10 cellular contexts compared by ENCODE assay signal in the genomic region with DNA sequence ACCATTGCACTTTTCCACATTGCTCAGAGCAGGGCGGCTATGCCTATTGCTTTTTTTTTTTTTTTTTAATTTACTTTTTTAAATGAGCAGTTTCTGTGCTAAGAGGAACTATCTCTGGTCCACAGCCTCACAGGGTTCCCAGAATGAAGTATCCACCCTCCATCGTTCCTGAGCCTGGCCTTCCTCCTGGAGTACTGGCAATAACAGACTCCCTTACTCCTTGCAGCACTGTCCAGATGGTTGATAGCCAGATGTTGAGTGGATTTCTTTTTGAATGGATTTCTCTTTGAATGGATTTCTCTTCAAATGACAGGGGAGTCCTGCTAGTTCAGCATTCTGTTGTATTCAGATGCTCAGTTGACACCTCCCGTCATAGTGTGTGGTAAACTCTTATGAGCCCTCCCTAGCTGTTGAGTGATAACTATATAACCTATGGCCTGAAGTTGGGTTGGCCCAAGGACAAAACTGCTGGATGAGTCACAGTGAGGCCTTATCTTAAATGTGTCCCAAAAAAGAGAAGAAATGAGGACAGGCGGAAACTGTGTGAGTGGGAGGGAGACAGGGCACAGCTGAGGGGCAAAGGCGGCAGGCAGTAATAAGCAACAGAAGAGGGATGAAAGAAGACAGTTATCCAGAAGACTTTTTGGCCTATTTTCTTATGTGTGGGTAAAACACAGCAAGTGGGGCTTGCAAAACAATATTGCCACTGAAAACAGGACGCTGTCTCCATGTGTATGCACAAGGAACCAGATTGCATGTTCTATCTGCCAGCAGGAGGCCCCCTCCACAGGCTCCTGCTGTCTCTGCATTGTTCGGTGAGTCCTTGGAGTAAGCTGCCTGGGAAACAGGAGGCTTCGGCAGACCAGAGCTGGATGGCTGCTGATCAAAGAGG.
DNase-seq lines count a peak whose midpoint lies in the region; TF ChIP-seq lines count a peak whose summit lies in the region.
"Had no signal": no experiment of that assay in that cellular context is flagged by ENCODE, and none has a peak within 500 bp of the region (broad histone marks: within the 10 kb centered on the region; RNA-seq: fewer than 3 reads in every experiment).

No MANE protein-coding gene starts in this region.

- H3K27me3 ChIP-seq in adrenal gland (no peaks in the 10 kb centered on the region), uterus (no peaks in the 10 kb centered on the region), thyroid gland (no peaks in the 10 kb centered on the region)

- 36 to 43% (median 38%) methylated on average over 8 of the region's 8 CpGs for WGBS in adrenal gland, 4 donors
- 75 to 78% methylated on average over 8 of the region's 8 CpGs for WGBS in thyroid gland, 2 donors

- intact Hi-C loops in adrenal gland (cut with DNase I) (no loop called here), uterus (cut with DNase I; ENCODE audit: low total_unique reads) (no loop called here), thyroid gland (cut with DNase I) (no loop called here)

- peaks cover 12 to 25% of the 10 kb centered on the region in 2 donors for H3K4me1 ChIP-seq in adrenal gland (replicated peaks in 1 of 2)
- peaks cover 0 to 6% of the 10 kb centered on the region in 2 donors for H3K4me1 ChIP-seq in uterus
- H3K4me1 ChIP-seq in thyroid gland: peaks cover 9 to 25% of the 10 kb centered on the region in 2 donors

- no peak for TF ChIP-seq POLR2A in adrenal gland (IDR thresholded peaks at IDR 0.05)
- no peak for TF ChIP-seq POLR2A in uterus (IDR thresholded peaks at IDR 0.05)
- TF ChIP-seq POLR2A in thyroid gland (IDR thresholded peaks at IDR 0.05): no peak

- H3K4me3 ChIP-seq in adrenal gland: no peak overlapping the region
- H3K4me3 ChIP-seq in uterus: no peak overlapping the region
- no peak overlapping the region for H3K4me3 ChIP-seq in thyroid gland (replicated peaks in 1 of 3)

- H3K9me3 ChIP-seq in adrenal gland (replicated peaks in 1 of 3) (no peaks in the 10 kb centered on the region), uterus (no peaks in the 10 kb centered on the region), thyroid gland (no peaks in the 10 kb centered on the region)

- H3K36me3 ChIP-seq in adrenal gland (replicated peaks in 1 of 2) (no peaks in the 10 kb centered on the region), uterus (no peaks in the 10 kb centered on the region), thyroid gland (no peaks in the 10 kb centered on the region)

- peak overlapping the region in 2 of 5 donors; percentile 43 to 79 for H3K27ac ChIP-seq in adrenal gland
- peak overlapping the region; percentile 48 to 55 for H3K27ac ChIP-seq in uterus
- H3K27ac ChIP-seq in thyroid gland: no peak overlapping the region

- TF ChIP-seq CTCF in adrenal gland (IDR thresholded peaks at IDR 0.05) (peak; percentile 22 to 55 (median 47)), uterus (IDR thresholded peaks at IDR 0.05) (peak; percentile 14 to 40 (median 34)), thyroid gland (IDR thresholded peaks at IDR 0.05) (no peak)

- peak; percentile 7 for DNase-seq in NCI-H748 (lab: John Stamatoyannopoulos, UW; ENCODE audit: unreplicated experiment)
- DNase-seq in NCI-H748 treated with DMSO at 0.1 percent for 48 hours (lab: John Stamatoyannopoulos, UW): no peak
- DNase-seq in adrenal gland: peak in 6 of 7 donors; percentile 56 to 85 (median 75)
- DNase-seq in inferior parietal cortex (ENCODE audit: extremely low spot score): peak; percentile 22
- DNase-seq in uterus: peak; percentile 62 to 70
- DNase-seq in thyroid gland: no peak
- DNase-seq in activated CD4-positive, alpha-beta T cell treated with anti-CD3 and anti-CD28 coated beads, Interleukin-2, amount 50 U/mL, for 1 hour: no peak
- DNase-seq in putamen (ENCODE audit: low spot score): no peak
- DNase-seq: CD4-positive, CD25-positive, alpha-beta regulatory T cell; T1000 had no signal

Comparison
In these comparisons a context has a peak if more than half of its experiments do, and no peak if none do; other contexts are left out.
1. DNase-seq: peak in NCI-H748 (single experiment), adrenal gland (6 of 7), inferior parietal cortex (single experiment) and uterus (2 of 2); none in NCI-H748 treated with DMSO at 0.1 percent for 48 hours (single experiment), thyroid gland (0 of 2), activated CD4-positive, alpha-beta T cell treated with anti-CD3 and anti-CD28 coated beads, Interleukin-2, amount 50 U/mL, for 1 hour (single experiment) and putamen (single experiment).
2. H3K27ac ChIP-seq: peak in uterus (2 of 2); none in thyroid gland (0 of 3).
3. CTCF ChIP-seq: peak in adrenal gland (6 of 6) and uterus (4 of 4); none in thyroid gland (0 of 6).